ENCODE assay signal across 16 cellular contexts in the genomic region with DNA sequence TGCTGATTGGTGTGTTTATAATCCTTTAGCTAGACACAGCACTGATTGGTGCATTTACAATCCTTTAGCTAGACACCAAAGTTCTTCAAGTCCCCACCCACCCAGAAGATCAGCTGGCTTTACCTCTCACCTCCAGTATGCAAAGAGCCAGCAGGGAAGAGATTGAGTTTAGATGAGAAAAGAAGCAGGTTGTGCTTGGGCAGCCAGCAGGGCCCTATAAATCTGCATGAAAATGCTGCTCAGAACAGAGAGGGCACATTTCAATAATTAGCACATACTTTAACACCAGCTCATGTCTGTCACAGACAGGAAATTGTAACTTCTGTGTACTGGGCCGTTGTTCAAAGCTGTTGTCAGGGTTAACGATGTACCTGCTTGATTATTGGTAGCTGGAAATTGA.
DNase-seq lines count a peak whose midpoint lies in the region; ATAC-seq, FAIRE-seq and TF ChIP-seq lines count a peak whose summit lies in the region.
"Had no signal": no experiment of that assay in that cellular context is flagged by ENCODE, and none has a peak within 500 bp of the region (broad histone marks: within the 10 kb centered on the region; RNA-seq: fewer than 3 reads in every experiment).

No MANE protein-coding gene starts in this region.

- no peak overlapping the region for H4K5ac ChIP-seq in mesendoderm (ENCODE audit: low read length)

- H2BK15ac ChIP-seq in mesendoderm (replicated peaks; ENCODE audit: low read depth) = no peak overlapping the region

- no peak overlapping the region for H3K9ac ChIP-seq in mesendoderm (ENCODE audit: low read length)

- WGBS in mesendoderm (ENCODE audit: extremely low coverage, insufficient coverage, low lambda C conversion rate) = no CpG with 5 or more reads among the region's 2 CpGs

- H3K23ac ChIP-seq in mesendoderm (ENCODE audit: low read length) = no peak overlapping the region

- H2BK5ac ChIP-seq in mesendoderm (ENCODE audit: low read length) = no peak overlapping the region

- H3K4me1 Mint-ChIP-seq in activated naive CD4-positive, alpha-beta T cell treated with anti-CD3 and anti-CD28 coated beads for 36 hours (ENCODE audit: low read depth) = no peaks in the 10 kb centered on the region
- H3K4me1 Mint-ChIP-seq: B cell had no signal

- H3K4me1 ChIP-seq in mesendoderm (ENCODE audit: control insufficient read depth, low read depth, low read length) (no peaks in the 10 kb centered on the region), foreskin keratinocyte (no peaks in the 10 kb centered on the region)

- no peak overlapping the region for H3K4me3 ChIP-seq in bronchial epithelial cell (ENCODE audit: low read depth, low read length)
- H3K4me3 ChIP-seq in mesendoderm (ENCODE audit: low read length) = no peak overlapping the region

- H3K18ac ChIP-seq in mesendoderm (ENCODE audit: low read length) = no peak overlapping the region

- ATAC-seq in HG03175 (IDR thresholded peaks at IDR 0.05; ENCODE audit: unreplicated experiment) (no peak), foreskin keratinocyte (no peak)

- H2BK120ac ChIP-seq in mesendoderm (ENCODE audit: low read depth, low read length) = no peak overlapping the region

- TF ChIP-seq CTCF in bronchial epithelial cell (IDR thresholded peaks at IDR 0.05; ENCODE audit: insufficient read depth, low read length, severe bottlenecking) (no peak), foreskin keratinocyte (conservative IDR thresholded peaks at IDR 0.05) (no peak)

- CTCF ChIA-PET in activated naive CD4-positive, alpha-beta T cell treated with anti-CD3 and anti-CD28 coated beads for 36 hours (lab: Charles Lee) = no interaction called here

- no peak overlapping the region for H3K27ac Mint-ChIP-seq in activated naive CD4-positive, alpha-beta T cell treated with anti-CD3 and anti-CD28 coated beads for 36 hours
- H3K27ac Mint-ChIP-seq: B cell; CD4-positive, alpha-beta T cell had no signal

- H4K8ac ChIP-seq in mesendoderm (ENCODE audit: low read depth, low read length) = no peak overlapping the region

- H3K36me3 Mint-ChIP-seq in activated naive CD4-positive, alpha-beta T cell treated with anti-CD3 and anti-CD28 coated beads for 36 hours (ENCODE audit: low read depth) = no peaks in the 10 kb centered on the region

- H3K27me3 Mint-ChIP-seq in activated naive CD4-positive, alpha-beta T cell treated with anti-CD3 and anti-CD28 coated beads for 36 hours (ENCODE audit: low read depth) = no peaks in the 10 kb centered on the region
- H3K27me3 Mint-ChIP-seq: B cell; CD4-positive, alpha-beta T cell had no signal

- no peaks in the 10 kb centered on the region for H3K79me2 ChIP-seq in mesendoderm (ENCODE audit: control insufficient read depth, insufficient read depth, low read length)

- H3K9me3 Mint-ChIP-seq in activated naive CD4-positive, alpha-beta T cell treated with anti-CD3 and anti-CD28 coated beads for 36 hours = peaks cover 1% of the 10 kb centered on the region

- DNase-seq in bronchial epithelial cell (ENCODE audit: low read depth) = no peak
- peak; percentile 70 for DNase-seq in mesendoderm
- DNase-seq in activated naive CD4-positive, alpha-beta T cell treated with anti-CD3 and anti-CD28 coated beads for 36 hours = no peak
- no peak for DNase-seq in NCI-H2227 treated with DMSO at 0.1 percent for 48 hours (lab: John Stamatoyannopoulos, UW)
- no peak for DNase-seq in foreskin keratinocyte
- DNase-seq: C1 segment of cervical spinal cord; Calu3; CD4-positive, alpha-beta T cell; DMS 273 treated with DMSO at 0.1 percent for 48 hours; GDM1; IMR-90; KBM-7 had no signal

- no peak overlapping the region for H3K4ac ChIP-seq in mesendoderm (ENCODE audit: low read depth, low read length)

- H3K56ac ChIP-seq in mesendoderm (ENCODE audit: low read length) = no peak overlapping the region

- intact Hi-C loops in activated naive CD4-positive, alpha-beta T cell treated with anti-CD3 and anti-CD28 coated beads for 36 hours (cut with micrococcal nuclease) = no loop called here

- no peak overlapping the region for H2AK5ac ChIP-seq in mesendoderm (ENCODE audit: low read length)

- H3K27me3 ChIP-seq in bronchial epithelial cell (ENCODE audit: control insufficient read depth, insufficient read depth, low read length) (no peaks in the 10 kb centered on the region), mesendoderm (ENCODE audit: insufficient read depth, low read length, poor library complexity) (no peaks in the 10 kb centered on the region), foreskin keratinocyte (no peaks in the 10 kb centered on the region)

- H3K4me2 ChIP-seq in mesendoderm (ENCODE audit: low read length) = no peak overlapping the region

- H3K4me3 Mint-ChIP-seq in activated naive CD4-positive, alpha-beta T cell treated with anti-CD3 and anti-CD28 coated beads for 36 hours = no peak overlapping the region
- H3K4me3 Mint-ChIP-seq: B cell; CD4-positive, alpha-beta T cell had no signal

- FAIRE-seq in G401.6 (lab: Jason Lieb, UNC) = peak; percentile 68
- peak; percentile 7 for FAIRE-seq in bronchial epithelial cell (lab: Jason Lieb, UNC)
- FAIRE-seq: GM12892 had no signal

- H3K27ac ChIP-seq in mesendoderm (ENCODE audit: low read depth, low read length) (no peak overlapping the region), foreskin keratinocyte (no peak overlapping the region)

- H3K36me3 ChIP-seq in bronchial epithelial cell (ENCODE audit: control insufficient read depth, insufficient read depth, low read length) (no peaks in the 10 kb centered on the region), mesendoderm (ENCODE audit: control insufficient read depth, insufficient read depth, low read length) (no peaks in the 10 kb centered on the region)

- H3K79me1 ChIP-seq in mesendoderm (ENCODE audit: low read length) = no peaks in the 10 kb centered on the region
